In genomic region chr1:18278953-18279712, GRCh38 we compare ENCODE assay signal across 20 cellular contexts.
A peak's percentile ranks its signal among the peaks of the same experiment; 100 is the strongest.
DNase-seq lines count a peak whose midpoint lies in the region; ATAC-seq and TF ChIP-seq lines count a peak whose summit lies in the region.
"Had no signal": no experiment of that assay in that cellular context is flagged by ENCODE, and none has a peak within 500 bp of the region (broad histone marks: within the 10 kb centered on the region; RNA-seq: fewer than 3 reads in every experiment).

No MANE protein-coding gene starts in this region.

- H3K9me3 Mint-ChIP-seq in glutamatergic neuron (ENCODE audit: unreplicated experiment): peaks cover 2% of the 10 kb centered on the region
- H3K9me3 Mint-ChIP-seq: CD4-positive, alpha-beta T cell had no signal

- H3K27ac Mint-ChIP-seq in glutamatergic neuron (ENCODE audit: unreplicated experiment): peak overlapping the region; percentile 18
- H3K27ac Mint-ChIP-seq: CD4-positive, alpha-beta T cell; IgD-negative memory B cell had no signal

- peaks cover 20% of the 10 kb centered on the region for H3K4me1 Mint-ChIP-seq in glutamatergic neuron (ENCODE audit: low read depth, unreplicated experiment)

- DNase-seq in NCI-H82 (lab: John Stamatoyannopoulos, UW): peak; percentile 18
- DNase-seq in NCI-H82 treated with DMSO at 0.1 percent for 48 hours (lab: John Stamatoyannopoulos, UW; ENCODE audit: unreplicated experiment): no peak
- DNase-seq in NCI-H69 (lab: John Stamatoyannopoulos, UW): peak; percentile 66
- DNase-seq in glutamatergic neuron: no peak
- DNase-seq in NCI-H2081 treated with DMSO at 0.1 percent for 48 hours (lab: John Stamatoyannopoulos, UW): no peak
- DNase-seq in NCI-H345 (lab: John Stamatoyannopoulos, UW): no peak
- DNase-seq in NCI-H748 (lab: John Stamatoyannopoulos, UW; ENCODE audit: unreplicated experiment): no peak
- DNase-seq: BE2C; CD4-positive, alpha-beta T cell; DMS53; EL; HCEC 1CT; Kasumi-1; MG63; NCI-H1048; NCI-H146; NCI-H774; PC-9 had no signal

- H3K4me3 Mint-ChIP-seq in glutamatergic neuron (ENCODE audit: unreplicated experiment): peak overlapping the region; percentile 59
- H3K4me3 Mint-ChIP-seq: CD4-positive, alpha-beta T cell; IgD-negative memory B cell had no signal

- no peak for TF ChIP-seq CTCF in glutamatergic neuron (IDR thresholded peaks at IDR 0.05; ENCODE audit: partially characterized antibody, unreplicated experiment)

- H3K27me3 Mint-ChIP-seq in glutamatergic neuron (ENCODE audit: unreplicated experiment): no peaks in the 10 kb centered on the region

- no peak for ATAC-seq in GM21367 (IDR thresholded peaks at IDR 0.05; ENCODE audit: unreplicated experiment)

- H3K36me3 Mint-ChIP-seq in glutamatergic neuron (ENCODE audit: unreplicated experiment): no peaks in the 10 kb centered on the region
- H3K36me3 Mint-ChIP-seq: IgD-negative memory B cell had no signal

Comparison
In these comparisons a context has a peak if more than half of its experiments do, and no peak if none do; other contexts are left out.
1. DNase-seq: peak in NCI-H82 (single experiment) and NCI-H69 (single experiment); none in NCI-H82 treated with DMSO at 0.1 percent for 48 hours (single experiment), glutamatergic neuron (single experiment), NCI-H2081 treated with DMSO at 0.1 percent for 48 hours (single experiment), NCI-H345 (single experiment) and NCI-H748 (single experiment).